In the genomic region with DNA sequence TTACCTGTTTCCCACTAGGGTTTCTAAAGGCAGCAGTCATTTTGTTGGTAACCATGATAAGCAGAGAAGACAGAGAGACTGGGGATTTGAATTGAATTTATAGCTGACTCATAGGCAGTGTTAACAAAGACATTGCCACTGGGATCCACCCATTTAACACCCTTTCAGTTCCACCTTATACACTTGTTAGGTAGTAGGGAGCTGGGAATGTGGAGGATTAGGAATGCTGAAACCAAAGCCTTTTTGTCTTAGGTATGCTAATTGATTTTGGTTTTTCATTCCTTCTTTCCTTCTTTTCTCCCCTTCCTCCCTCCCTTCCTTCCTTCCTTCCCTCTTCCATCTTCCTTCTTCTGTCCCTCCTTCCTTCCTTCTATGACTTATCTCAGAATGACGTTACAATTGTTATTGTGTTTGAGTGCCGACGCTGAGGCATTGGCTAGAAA, we compare ENCODE assay signal across 1 cellular context.
TF ChIP-seq lines count a peak whose summit lies in the region.

No MANE protein-coding gene starts in this region.

TF ChIP-seq in K562, 482 proteins besides CTCF, POLR2A, EP300 and RAD21 (continued from another document and continues in another):
- TF ChIP-seq ZBTB40 (IDR thresholded peaks at IDR 0.05), result peak; percentile 30; the same call in 1 of the 2 replicates
- TF ChIP-seq ZBTB40 (CRISPR knock-in tag; IDR thresholded peaks at IDR 0.05), result no peak
- no peak for TF ChIP-seq TCF7 (IDR thresholded peaks at IDR 0.05; ENCODE audit: borderline replicate concordance)
- TF ChIP-seq SIX5 (IDR thresholded peaks at IDR 0.05; ENCODE audit: borderline replicate concordance in 1 of 2, insufficient read depth in 1 of 2, low read depth in 1 of 2, low read length in 2 of 2), result no peak
- TF ChIP-seq KLF1 (tag; IDR thresholded peaks at IDR 0.05), result no peak
- no peak for TF ChIP-seq ZNF431 (CRISPR knock-in tag; IDR thresholded peaks at IDR 0.05)
- no peak for TF ChIP-seq NFATC3 (IDR thresholded peaks at IDR 0.05)
- no peak for TF ChIP-seq CBFB (CRISPR knock-in tag; IDR thresholded peaks at IDR 0.05)
- TF ChIP-seq DNMT1 (IDR thresholded peaks at IDR 0.05), result 0 out of 2 replicates have a peak, but pooled peaks have one; percentile 79
- peak; percentile 87 for TF ChIP-seq DPF2 (IDR thresholded peaks at IDR 0.05)
- no peak for TF ChIP-seq HDAC8 (tag; IDR thresholded peaks at IDR 0.05)
- no peak for TF ChIP-seq KAT2B (IDR thresholded peaks at IDR 0.05; ENCODE audit: low read depth, low read length)
- TF ChIP-seq MED1 (CRISPR knock-in tag; IDR thresholded peaks at IDR 0.05; ENCODE audit: borderline replicate concordance), result no peak
- TF ChIP-seq NFIX (CRISPR knock-in tag; IDR thresholded peaks at IDR 0.05; ENCODE audit: low read depth), result no peak
- TF ChIP-seq MCM3 (IDR thresholded peaks at IDR 0.05), result no peak
- TF ChIP-seq, protein P1, sequence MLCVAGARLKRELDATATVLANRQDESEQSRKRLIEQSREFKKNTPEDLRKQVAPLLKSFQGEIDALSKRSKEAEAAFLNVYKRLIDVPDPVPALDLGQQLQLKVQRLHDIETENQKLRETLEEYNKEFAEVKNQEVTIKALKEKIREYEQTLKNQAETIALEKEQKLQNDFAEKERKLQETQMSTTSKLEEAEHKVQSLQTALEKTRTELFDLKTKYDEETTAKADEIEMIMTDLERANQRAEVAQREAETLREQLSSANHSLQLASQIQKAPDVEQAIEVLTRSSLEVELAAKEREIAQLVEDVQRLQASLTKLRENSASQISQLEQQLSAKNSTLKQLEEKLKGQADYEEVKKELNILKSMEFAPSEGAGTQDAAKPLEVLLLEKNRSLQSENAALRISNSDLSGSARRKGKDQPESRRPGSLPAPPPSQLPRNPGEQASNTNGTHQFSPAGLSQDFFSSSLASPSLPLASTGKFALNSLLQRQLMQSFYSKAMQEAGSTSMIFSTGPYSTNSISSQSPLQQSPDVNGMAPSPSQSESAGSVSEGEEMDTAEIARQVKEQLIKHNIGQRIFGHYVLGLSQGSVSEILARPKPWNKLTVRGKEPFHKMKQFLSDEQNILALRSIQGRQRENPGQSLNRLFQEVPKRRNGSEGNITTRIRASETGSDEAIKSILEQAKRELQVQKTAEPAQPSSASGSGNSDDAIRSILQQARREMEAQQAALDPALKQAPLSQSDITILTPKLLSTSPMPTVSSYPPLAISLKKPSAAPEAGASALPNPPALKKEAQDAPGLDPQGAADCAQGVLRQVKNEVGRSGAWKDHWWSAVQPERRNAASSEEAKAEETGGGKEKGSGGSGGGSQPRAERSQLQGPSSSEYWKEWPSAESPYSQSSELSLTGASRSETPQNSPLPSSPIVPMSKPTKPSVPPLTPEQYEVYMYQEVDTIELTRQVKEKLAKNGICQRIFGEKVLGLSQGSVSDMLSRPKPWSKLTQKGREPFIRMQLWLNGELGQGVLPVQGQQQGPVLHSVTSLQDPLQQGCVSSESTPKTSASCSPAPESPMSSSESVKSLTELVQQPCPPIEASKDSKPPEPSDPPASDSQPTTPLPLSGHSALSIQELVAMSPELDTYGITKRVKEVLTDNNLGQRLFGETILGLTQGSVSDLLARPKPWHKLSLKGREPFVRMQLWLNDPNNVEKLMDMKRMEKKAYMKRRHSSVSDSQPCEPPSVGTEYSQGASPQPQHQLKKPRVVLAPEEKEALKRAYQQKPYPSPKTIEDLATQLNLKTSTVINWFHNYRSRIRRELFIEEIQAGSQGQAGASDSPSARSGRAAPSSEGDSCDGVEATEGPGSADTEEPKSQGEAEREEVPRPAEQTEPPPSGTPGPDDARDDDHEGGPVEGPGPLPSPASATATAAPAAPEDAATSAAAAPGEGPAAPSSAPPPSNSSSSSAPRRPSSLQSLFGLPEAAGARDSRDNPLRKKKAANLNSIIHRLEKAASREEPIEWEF (CRISPR knock-in tag; IDR thresholded peaks at IDR 0.05), result no peak
- TF ChIP-seq, protein P2, sequence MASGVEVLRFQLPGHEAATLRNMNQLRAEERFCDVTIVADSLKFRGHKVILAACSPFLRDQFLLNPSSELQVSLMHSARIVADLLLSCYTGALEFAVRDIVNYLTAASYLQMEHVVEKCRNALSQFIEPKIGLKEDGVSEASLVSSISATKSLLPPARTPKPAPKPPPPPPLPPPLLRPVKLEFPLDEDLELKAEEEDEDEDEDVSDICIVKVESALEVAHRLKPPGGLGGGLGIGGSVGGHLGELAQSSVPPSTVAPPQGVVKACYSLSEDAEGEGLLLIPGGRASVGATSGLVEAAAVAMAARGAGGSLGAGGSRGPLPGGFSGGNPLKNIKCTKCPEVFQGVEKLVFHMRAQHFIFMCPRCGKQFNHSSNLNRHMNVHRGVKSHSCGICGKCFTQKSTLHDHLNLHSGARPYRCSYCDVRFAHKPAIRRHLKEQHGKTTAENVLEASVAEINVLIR (CRISPR knock-in tag; IDR thresholded peaks at IDR 0.05), result no peak
- no peak for TF ChIP-seq NR1H2 (CRISPR knock-in tag; IDR thresholded peaks at IDR 0.05)
- TF ChIP-seq PKNOX1 (IDR thresholded peaks at IDR 0.05), result peak; percentile 36; the same call in 1 of the 2 replicates
- no peak for TF ChIP-seq CSDE1 (IDR thresholded peaks at IDR 0.05)
- no peak for TF ChIP-seq MEF2A (IDR thresholded peaks at IDR 0.05; ENCODE audit: control insufficient read depth, low read depth, low read length)
- TF ChIP-seq E4F1 (CRISPR knock-in tag; IDR thresholded peaks at IDR 0.05; ENCODE audit: borderline replicate concordance), result no peak
- TF ChIP-seq ZNF830 (CRISPR knock-in tag; IDR thresholded peaks at IDR 0.05), result no peak
- no peak for TF ChIP-seq TFAM (CRISPR knock-in tag; conservative IDR thresholded peaks at IDR 0.05)
- TF ChIP-seq CEBPG (CRISPR knock-in tag; IDR thresholded peaks at IDR 0.05), result no peak
- TF ChIP-seq CEBPG (tag; conservative IDR thresholded peaks at IDR 0.05 in 1 of 2, IDR thresholded peaks at IDR 0.05 in 1 of 2), result no peak
- TF ChIP-seq RBM17 (IDR thresholded peaks at IDR 0.05; ENCODE audit: borderline replicate concordance, low read depth, low read length), result no peak
- no peak for TF ChIP-seq KDM1A (IDR thresholded peaks at IDR 0.05)
- TF ChIP-seq, protein P3, sequence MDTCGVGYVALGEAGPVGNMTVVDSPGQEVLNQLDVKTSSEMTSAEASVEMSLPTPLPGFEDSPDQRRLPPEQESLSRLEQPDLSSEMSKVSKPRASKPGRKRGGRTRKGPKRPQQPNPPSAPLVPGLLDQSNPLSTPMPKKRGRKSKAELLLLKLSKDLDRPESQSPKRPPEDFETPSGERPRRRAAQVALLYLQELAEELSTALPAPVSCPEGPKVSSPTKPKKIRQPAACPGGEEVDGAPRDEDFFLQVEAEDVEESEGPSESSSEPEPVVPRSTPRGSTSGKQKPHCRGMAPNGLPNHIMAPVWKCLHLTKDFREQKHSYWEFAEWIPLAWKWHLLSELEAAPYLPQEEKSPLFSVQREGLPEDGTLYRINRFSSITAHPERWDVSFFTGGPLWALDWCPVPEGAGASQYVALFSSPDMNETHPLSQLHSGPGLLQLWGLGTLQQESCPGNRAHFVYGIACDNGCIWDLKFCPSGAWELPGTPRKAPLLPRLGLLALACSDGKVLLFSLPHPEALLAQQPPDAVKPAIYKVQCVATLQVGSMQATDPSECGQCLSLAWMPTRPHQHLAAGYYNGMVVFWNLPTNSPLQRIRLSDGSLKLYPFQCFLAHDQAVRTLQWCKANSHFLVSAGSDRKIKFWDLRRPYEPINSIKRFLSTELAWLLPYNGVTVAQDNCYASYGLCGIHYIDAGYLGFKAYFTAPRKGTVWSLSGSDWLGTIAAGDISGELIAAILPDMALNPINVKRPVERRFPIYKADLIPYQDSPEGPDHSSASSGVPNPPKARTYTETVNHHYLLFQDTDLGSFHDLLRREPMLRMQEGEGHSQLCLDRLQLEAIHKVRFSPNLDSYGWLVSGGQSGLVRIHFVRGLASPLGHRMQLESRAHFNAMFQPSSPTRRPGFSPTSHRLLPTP (IDR thresholded peaks at IDR 0.05; ENCODE audit: borderline replicate concordance, extremely low read depth, insufficient read length), result no peak
